In genomic region chr9:72089461-72090130, GRCh38 we compare ENCODE assay signal across 15 cellular contexts. TPM values are rescaled to one million over a fixed set of nuclear protein-coding genes. Genes with fewer than 3 reads are reported as not detected.
DNase-seq lines count a peak whose midpoint lies in the region; ATAC-seq and TF ChIP-seq lines count a peak whose summit lies in the region.
"Had no signal": no experiment of that assay in that cellular context is flagged by ENCODE, and none has a peak within 500 bp of the region (broad histone marks: within the 10 kb centered on the region; RNA-seq: fewer than 3 reads in every experiment).

No MANE protein-coding gene starts in this region.

- H3K4me2 ChIP-seq in SK-N-SH: no peak overlapping the region
- H3K4me2 ChIP-seq: BLaER1 treated with 17β-estradiol and CSF1 and Interleukin-3, amounts not matched to agents 10 nM and 100 nM had no signal

- no peak overlapping the region for H3K4me3 ChIP-seq in SK-N-SH (ENCODE audit: low read depth in 2 of 2, low read length in 1 of 2)
- H3K4me3 ChIP-seq: BLaER1 treated with 17β-estradiol and CSF1 and Interleukin-3, amounts not matched to agents 10 nM and 100 nM had no signal

- H3K9ac ChIP-seq in SK-N-SH: no peak overlapping the region
- H3K9ac ChIP-seq: BLaER1 treated with 17β-estradiol and CSF1 and Interleukin-3, amounts not matched to agents 10 nM and 100 nM had no signal

- H3K27ac ChIP-seq in foreskin keratinocyte (no peak overlapping the region), SK-N-SH (ENCODE audit: low read depth in 2 of 2, low read length in 1 of 2) (no peak overlapping the region)
- H3K27ac ChIP-seq: BLaER1 treated with 17β-estradiol and CSF1 and Interleukin-3, amounts not matched to agents 10 nM and 100 nM had no signal

- no peaks in the 10 kb centered on the region for H3K36me3 ChIP-seq in SK-N-SH (replicated peaks in 1 of 2; ENCODE audit: control insufficient read depth in 1 of 2, insufficient read depth in 2 of 2, low read length in 1 of 2)
- H3K36me3 ChIP-seq: BLaER1 treated with 17β-estradiol and CSF1 and Interleukin-3, amounts not matched to agents 10 nM and 100 nM had no signal

- WGBS in SK-N-SH (ENCODE audit: low lambda C conversion rate): 5% methylated on average over 2 of the region's 2 CpGs

- TF ChIP-seq EP300 in SK-N-SH (IDR thresholded peaks at IDR 0.05; ENCODE audit: borderline replicate concordance in 1 of 2, low read depth in 1 of 2, low read length in 1 of 2): no peak

- no peaks in the 10 kb centered on the region for H3F3A ChIP-seq in SK-N-SH (replicated peaks; ENCODE audit: insufficient read depth)

- intact Hi-C loops in head of caudate nucleus (cut with DNase I): no loop called here

- no peaks in the 10 kb centered on the region for H3K79me2 ChIP-seq in SK-N-SH (ENCODE audit: insufficient read depth)

- H4K20me1 ChIP-seq in SK-N-SH (ENCODE audit: insufficient read depth): no peaks in the 10 kb centered on the region
- H4K20me1 ChIP-seq: BLaER1 treated with 17β-estradiol and CSF1 and Interleukin-3, amounts not matched to agents 10 nM and 100 nM had no signal

- TF ChIP-seq CTCF in foreskin keratinocyte (conservative IDR thresholded peaks at IDR 0.05): no peak
- TF ChIP-seq CTCF in SK-N-SH (IDR thresholded peaks at IDR 0.05): no peak

- peak; percentile 26 for ATAC-seq in foreskin keratinocyte

- no peaks in the 10 kb centered on the region for H3K4me1 ChIP-seq in foreskin keratinocyte
- H3K4me1 ChIP-seq in SK-N-SH (ENCODE audit: control insufficient read depth in 1 of 2, insufficient read depth in 2 of 2, low read depth in 1 of 2, low read length in 1 of 2): no peaks in the 10 kb centered on the region
- H3K4me1 ChIP-seq: BLaER1 treated with 17β-estradiol and CSF1 and Interleukin-3, amounts not matched to agents 10 nM and 100 nM had no signal

- DNase-seq in NCI-H748 (lab: John Stamatoyannopoulos, UW; ENCODE audit: unreplicated experiment) (peak; percentile 30), NCI-H748 treated with DMSO at 0.1 percent for 48 hours (lab: John Stamatoyannopoulos, UW) (no peak), SW480 (ENCODE audit: low spot score) (peak; percentile 92), foreskin keratinocyte (peak; percentile 7 to 31), SK-N-SH (no peak), H4 (ENCODE audit: low spot score) (no peak), head of caudate nucleus (no peak)
- DNase-seq: ACHN; CD4-positive, CD25-positive, alpha-beta regulatory T cell; DND-41; GDM1; HCEC 1CT had no signal

- H3K27me3 ChIP-seq in foreskin keratinocyte (no peaks in the 10 kb centered on the region), SK-N-SH (ENCODE audit: insufficient read depth) (no peaks in the 10 kb centered on the region)
- H3K27me3 ChIP-seq: BLaER1 treated with 17β-estradiol and CSF1 and Interleukin-3, amounts not matched to agents 10 nM and 100 nM had no signal

- POLR2A ChIA-PET in SK-N-SH (lab: Yijun Ruan, JAX): no interaction called here

- no peaks in the 10 kb centered on the region for H3K9me2 ChIP-seq in SK-N-SH

- no peaks in the 10 kb centered on the region for H3K9me3 ChIP-seq in SK-N-SH
- H3K9me3 ChIP-seq: BLaER1 treated with 17β-estradiol and CSF1 and Interleukin-3, amounts not matched to agents 10 nM and 100 nM had no signal

- CTCF ChIA-PET in SK-N-SH (lab: Yijun Ruan, JAX): no interaction called here

- TF ChIP-seq RAD21 in SK-N-SH (IDR thresholded peaks at IDR 0.05; ENCODE audit: low read length): no peak

- no peak overlapping the region for H2AFZ ChIP-seq in SK-N-SH (ENCODE audit: low read depth)

TF ChIP-seq in SK-N-SH, 30 proteins besides CTCF, POLR2A, EP300 and RAD21:
- TF ChIP-seq NRF1 (IDR thresholded peaks at IDR 0.05; ENCODE audit: low read depth, low read length) (no peak), JUND (IDR thresholded peaks at IDR 0.05) (no peak), RCOR1 (IDR thresholded peaks at IDR 0.05; ENCODE audit: low read length) (no peak), SIN3A (IDR thresholded peaks at IDR 0.05; ENCODE audit: borderline replicate concordance, low read depth, low read length) (no peak), GABPA (IDR thresholded peaks at IDR 0.05; ENCODE audit: low read depth) (no peak), USF1 (IDR thresholded peaks at IDR 0.05; ENCODE audit: borderline replicate concordance, low read depth) (no peak), TAF1 (IDR thresholded peaks at IDR 0.05; ENCODE audit: borderline replicate concordance, low read depth, low read length) (no peak), SMC3 (IDR thresholded peaks at IDR 0.05; ENCODE audit: low read depth, low read length) (no peak), USF2 (IDR thresholded peaks at IDR 0.05; ENCODE audit: borderline replicate concordance, low read depth, low read length) (no peak), EZH2phosphoT487 (IDR thresholded peaks at IDR 0.05; ENCODE audit: borderline replicate concordance, low read depth) (no peak), ZBTB33 (IDR thresholded peaks at IDR 0.05; ENCODE audit: borderline replicate concordance, low read depth) (no peak), FOSL2 (IDR thresholded peaks at IDR 0.05; ENCODE audit: borderline replicate concordance, low read depth) (no peak)

RNA-seq across cellular contexts. Expression of gene C9orf57, which starts 29.2 kb away (rescaled TPM):
- total RNA-seq in foreskin keratinocyte: not detected in 2 replicates
- polyA plus RNA-seq in foreskin keratinocyte: not detected in 2 replicates
- not detected in 2 replicates for polyA plus RNA-seq in SK-N-SH (2012; rRNA removed)
- not detected in 2 replicates for polyA plus RNA-seq in SK-N-SH (2012; cell fraction: cytosol; rRNA removed)
- polyA plus RNA-seq in SK-N-SH (2012; cell fraction: nucleus; rRNA removed): not detected in 2 replicates
- 0.31 TPM in 1 of 2 replicates, not detected in the other for total RNA-seq in H4 (2014; rRNA removed; shearing (Covaris generic))
- total RNA-seq: A172; CD4-positive, CD25-positive, alpha-beta regulatory T cell; H1 had no signal
- polyA plus RNA-seq: CD4-positive, CD25-positive, alpha-beta regulatory T cell; H1 had no signal

RNA-seq across cellular contexts. Expression of gene GDA, which starts 59.6 kb away (rescaled TPM):
- 0.46 and 1.2 TPM in 2 replicates for total RNA-seq in foreskin keratinocyte
- 0.49 and 0.68 TPM in 2 replicates for polyA plus RNA-seq in foreskin keratinocyte
- polyA plus RNA-seq in SK-N-SH (2012; rRNA removed): not detected in 2 replicates
- polyA plus RNA-seq in SK-N-SH (2012; cell fraction: cytosol; rRNA removed): not detected in 2 replicates
- polyA plus RNA-seq in SK-N-SH (2012; cell fraction: nucleus; rRNA removed): not detected in 2 replicates
- 3.7 and 4.4 TPM in 2 replicates for total RNA-seq in H4 (2014; rRNA removed; shearing (Covaris generic))
- total RNA-seq: A172; CD4-positive, CD25-positive, alpha-beta regulatory T cell had no signal
- polyA plus RNA-seq: CD4-positive, CD25-positive, alpha-beta regulatory T cell had no signal

Comparison
In these comparisons a context has a peak if more than half of its experiments do, and no peak if none do; other contexts are left out.
1. DNase-seq: peak in NCI-H748 (single experiment), SW480 (single experiment) and foreskin keratinocyte (2 of 2); none in NCI-H748 treated with DMSO at 0.1 percent for 48 hours (single experiment), SK-N-SH (single experiment), H4 (single experiment) and head of caudate nucleus (0 of 42).